ENCODE assay signal across 17 cellular contexts in the genomic region with DNA sequence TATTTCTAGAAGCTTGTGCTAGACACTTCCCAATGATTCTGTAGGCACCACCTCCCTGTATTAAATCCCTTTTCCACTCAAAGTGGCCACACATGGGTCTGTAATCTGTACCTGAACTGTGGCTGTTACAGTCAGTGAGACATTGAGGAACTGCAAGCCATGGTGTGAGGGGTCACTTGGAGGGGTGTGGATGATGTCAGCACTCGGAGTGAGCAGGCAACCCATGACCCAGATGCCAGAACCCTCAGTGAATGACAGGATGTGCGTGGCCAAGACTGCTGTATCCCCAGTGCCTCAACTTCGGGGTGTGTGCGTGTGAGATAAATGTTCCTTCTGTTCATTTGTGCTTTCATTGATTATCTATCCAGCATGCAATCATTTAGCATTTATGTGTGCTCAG. TPM values are rescaled to one million over a fixed set of nuclear protein-coding genes. Genes with fewer than 3 reads are reported as not detected.
"Had no signal": no experiment of that assay in that cellular context is flagged by ENCODE, and none has a peak within 500 bp of the region (broad histone marks: within the 10 kb centered on the region; RNA-seq: fewer than 3 reads in every experiment).

No MANE protein-coding gene starts in this region.

- DNase-seq: activated CD4-positive, alpha-beta memory T cell treated with anti-CD3 and anti-CD28 coated beads for 36 hours; activated CD4-positive, alpha-beta T cell treated with anti-CD3 and anti-CD28 coated beads for 48 hours; activated effector memory CD4-positive, alpha-beta T cell treated with anti-CD3 and anti-CD28 coated beads, Interleukin-2, amount 50 U/mL, for 16 hours; activated naive CD4-positive, alpha-beta T cell treated with anti-CD3 and anti-CD28 coated beads, Interleukin-2, amount 50 U/mL, for 16 hours; activated naive CD8-positive, alpha-beta T cell treated with anti-CD3 and anti-CD28 coated beads, Interleukin-2, amount 50 U/mL, for 24 hours; activated T-cell treated with anti-CD3 and anti-CD28 coated beads, Interleukin-2, amount 50 U/mL, for 72 hours; effector CD8-positive, alpha-beta T cell; foreskin keratinocyte; glutamatergic neuron; hypothalamus; naive thymus-derived CD4-positive, alpha-beta T cell; occipital lobe; stimulated activated CD4-positive, alpha-beta T cell treated with anti-CD3 and anti-CD28 coated beads, Interleukin-12 subunit alpha, Interleukin-12 subunit beta, amount 100 ng/mL, for 4 hours; stimulated activated CD4-positive, alpha-beta T cell treated with anti-CD3 and anti-CD28 coated beads, Interleukin-4, amount 100 ng/mL, for 4 hours; T-helper 17 cell; uterus had no signal

- H3K4me3 ChIP-seq: tibial nerve, uterus had no signal

- H3K9me3 ChIP-seq: tibial nerve, uterus had no signal

- ATAC-seq: activated naive CD8-positive, alpha-beta T cell treated with anti-CD3 and anti-CD28 coated beads, Interleukin-2, amount 50 U/mL, for 24 hours; activated T-cell treated with anti-CD3 and anti-CD28 coated beads, Interleukin-2, amount 50 U/mL, for 72 hours; foreskin keratinocyte; naive thymus-derived CD4-positive, alpha-beta T cell; T-helper 17 cell had no signal

- H3K4me1 ChIP-seq: foreskin keratinocyte, tibial nerve, uterus had no signal

- H3K27ac ChIP-seq: foreskin keratinocyte, tibial nerve had no signal

- H3K27me3 ChIP-seq: uterus had no signal

- H3K36me3 ChIP-seq: tibial nerve, uterus had no signal

RNA-seq across cellular contexts. Expression of gene SHANK3, which starts 14.7 kb away (rescaled TPM):
- polyA plus RNA-seq: naive thymus-derived CD4-positive, alpha-beta T cell had no signal

RNA-seq across cellular contexts. Expression of gene MAPK8IP2, which starts 57.3 kb away (rescaled TPM):
- polyA plus RNA-seq: naive thymus-derived CD4-positive, alpha-beta T cell had no signal
